17 cellular contexts compared by ENCODE assay signal in genomic region chr18:9835796-9836195, GRCh38. TPM values are rescaled to one million over a fixed set of nuclear protein-coding genes. Genes with fewer than 3 reads are reported as not detected.
DNase-seq lines count a peak whose midpoint lies in the region; ATAC-seq and TF ChIP-seq lines count a peak whose summit lies in the region.
"Had no signal": no experiment of that assay in that cellular context is flagged by ENCODE, and none has a peak within 500 bp of the region (broad histone marks: within the 10 kb centered on the region; RNA-seq: fewer than 3 reads in every experiment).

No MANE protein-coding gene starts in this region.

- TF ChIP-seq CTCF in PC-9 (conservative IDR thresholded peaks at IDR 0.05) (no peak), endodermal cell (conservative IDR thresholded peaks at IDR 0.05) (no peak), transverse colon (IDR thresholded peaks at IDR 0.05) (no peak)

- no peaks in the 10 kb centered on the region for H3K9me3 Mint-ChIP-seq in endodermal cell
- H3K9me3 Mint-ChIP-seq in T-cell, result no peaks in the 10 kb centered on the region
- H3K9me3 Mint-ChIP-seq: activated CD4-positive, alpha-beta memory T cell treated with anti-CD3 and anti-CD28 coated beads for 36 hours; dendritic cell treated with granulocyte-macrophage colony-stimulating factor and Interleukin-4, amounts not matched to agents 40 ng/mL and 50 ng/mL, for 4 days; HFFc6 had no signal

- in situ Hi-C loops in transverse colon (cut with MboI; ENCODE audit: low pct_ligation_motif_present in 1 of 4, low pct_unique_long_range_greater_than_20kb in 1 of 4, low sequenced_read_pairs in 3 of 4), result no loop called here

- H3K79me2 ChIP-seq in PC-9 (ENCODE audit: low read depth), result peaks cover 5% of the 10 kb centered on the region; the same call in 1 of the 2 replicates

- WGBS in endodermal cell (ENCODE audit: insufficient coverage in 1 of 2, insufficient read length in 1 of 2), 2 experiments, result 89% methylated on average over 10 of the region's 10 CpGs; no CpG with 5 or more reads in 1 of the 2 experiments
- WGBS in transverse colon (ENCODE audit: low coverage in 1 of 2), 2 donors, result 38 to 80% methylated on average over 4 to 10 of the region's 10 CpGs

- no peaks in the 10 kb centered on the region for H3K9me2 ChIP-seq in PC-9 (ENCODE audit: insufficient read depth)

- H3K27me3 ChIP-seq in PC-9 (ENCODE audit: insufficient read depth, low read depth) (no peaks in the 10 kb centered on the region), endodermal cell (ENCODE audit: control insufficient read depth, insufficient read depth, low read length, poor library complexity, severe bottlenecking) (no peaks in the 10 kb centered on the region), muscle layer of duodenum (ENCODE audit: low read depth, low read length) (no peaks in the 10 kb centered on the region), transverse colon (no peaks in the 10 kb centered on the region)
- H3K27me3 ChIP-seq: tibial nerve had no signal

- DNase-seq in PC-9 (no peak), endodermal cell (no peak), transverse colon (no peak), left colon (no peak), T-cell (no peak), DMS53 treated with DMSO at 0.1 percent for 48 hours (lab: John Stamatoyannopoulos, UW; ENCODE audit: unreplicated experiment) (no peak), HPDE6-E6E7 (ENCODE audit: extremely low spot score) (no peak)
- DNase-seq: activated CD4-positive, alpha-beta memory T cell treated with anti-CD3 and anti-CD28 coated beads for 36 hours; amniotic stem cell; HFFc6; MM.1S; SIG-M5; stimulated activated CD4-positive, alpha-beta T cell treated with anti-CD3 and anti-CD28 coated beads, Interleukin-1b, Interleukin-23, amount 100 ng/mL, for 48 hours had no signal

- TF ChIP-seq POLR2A in transverse colon (IDR thresholded peaks at IDR 0.05), result no peak

- H2AFZ ChIP-seq in PC-9, result no peak overlapping the region

- POLR2A ChIA-PET in PC-9 (lab: Charles Lee; ENCODE audit: unreplicated experiment), result interaction anchor here (0.7 to 1.0 kb wide), 2 partner anchors 80 to 691 kb away, joined by 3 to 16 read pairs; no protein-coding TSS in a partner anchor
- POLR2A ChIA-PET in T-cell (lab: Charles Lee), result no interaction called here

- CTCF ChIA-PET in PC-9 (lab: Charles Lee) (interaction anchor here (0.7 kb wide), 1 partner anchor 469 kb away, joined by 5 read pairs; no protein-coding TSS in a partner anchor), T-cell (lab: Charles Lee) (no interaction called here)

- H3K27ac ChIP-seq in PC-9 (peak overlapping the region; percentile 65), endodermal cell (ENCODE audit: low read depth, low read length) (no peak overlapping the region), muscle layer of duodenum (ENCODE audit: low read length) (peak overlapping the region; percentile 41), transverse colon (peak overlapping the region; percentile 13 to 45 (median 20))

- H3K9me3 ChIP-seq in PC-9 (ENCODE audit: insufficient read depth, low read depth) (no peaks in the 10 kb centered on the region), endodermal cell (ENCODE audit: control insufficient read depth, low read length) (no peaks in the 10 kb centered on the region), muscle layer of duodenum (ENCODE audit: control insufficient read depth in 1 of 2, low read length in 2 of 2) (no peaks in the 10 kb centered on the region), transverse colon (no peaks in the 10 kb centered on the region)
- H3K9me3 ChIP-seq: prostate gland, tibial nerve had no signal

- peaks cover 17% of the 10 kb centered on the region for H3F3A ChIP-seq in PC-9 (ENCODE audit: insufficient read depth, low read depth)

- intact Hi-C loops in PC-9 (cut with micrococcal nuclease; ENCODE audit: unreplicated experiment), result no loop called here
- intact Hi-C loops in transverse colon (cut with DNase I; ENCODE audit: low total_unique reads), result no loop called here
- intact Hi-C loops in left colon (cut with DNase I, micrococcal nuclease), result no loop called here

- H3K4me1 Mint-ChIP-seq in endodermal cell, result peaks cover 42% of the 10 kb centered on the region
- no peaks in the 10 kb centered on the region for H3K4me1 Mint-ChIP-seq in T-cell

- no peak for ATAC-seq in left colon
- ATAC-seq in T-cell (replicated peaks in 1 of 4), result no peak

- no peaks in the 10 kb centered on the region for H4K20me1 ChIP-seq in PC-9 (ENCODE audit: insufficient read depth)

- peaks cover 42% of the 10 kb centered on the region for H3K4me1 ChIP-seq in PC-9 (replicated peaks; ENCODE audit: insufficient read depth)
- H3K4me1 ChIP-seq in endodermal cell (ENCODE audit: control insufficient read depth, insufficient read depth, low read length), result peaks cover 10% of the 10 kb centered on the region
- H3K4me1 ChIP-seq in muscle layer of duodenum (ENCODE audit: control insufficient read depth in 1 of 2, insufficient read depth in 2 of 2, low read length in 2 of 2), result peaks cover 0 to 18% of the 10 kb centered on the region in 2 donors
- peaks cover 0 to 8% (median 6%) of the 10 kb centered on the region in 4 donors for H3K4me1 ChIP-seq in transverse colon
- H3K4me1 ChIP-seq: prostate gland had no signal

- H3K4me3 Mint-ChIP-seq in endodermal cell, result no peak overlapping the region
- H3K4me3 Mint-ChIP-seq in T-cell, result no peak overlapping the region
- H3K4me3 Mint-ChIP-seq: activated CD4-positive, alpha-beta memory T cell treated with anti-CD3 and anti-CD28 coated beads for 36 hours; dendritic cell treated with granulocyte-macrophage colony-stimulating factor and Interleukin-4, amounts not matched to agents 40 ng/mL and 50 ng/mL, for 4 days; HFFc6 had no signal

- TF ChIP-seq EP300 in transverse colon (IDR thresholded peaks at IDR 0.05; ENCODE audit: low read depth), result no peak

- H3K36me3 ChIP-seq in PC-9 (ENCODE audit: low read depth) (no peaks in the 10 kb centered on the region), endodermal cell (ENCODE audit: control insufficient read depth, insufficient read depth, low read length) (no peaks in the 10 kb centered on the region), muscle layer of duodenum (ENCODE audit: control insufficient read depth in 1 of 2, insufficient read depth in 2 of 2, low read length in 2 of 2) (peaks cover 6 to 8% of the 10 kb centered on the region in 2 donors), transverse colon (no peaks in the 10 kb centered on the region)
- H3K36me3 ChIP-seq: prostate gland had no signal

- H3K27me3 Mint-ChIP-seq in endodermal cell (ENCODE audit: insufficient read depth) (peaks cover 2% of the 10 kb centered on the region), T-cell (peaks cover 14 to 15% of the 10 kb centered on the region in 2 donors)
- H3K27me3 Mint-ChIP-seq: dendritic cell treated with granulocyte-macrophage colony-stimulating factor and Interleukin-4, amounts not matched to agents 40 ng/mL and 50 ng/mL, for 4 days had no signal

- H3K4me3 ChIP-seq in PC-9, result no peak overlapping the region
- H3K4me3 ChIP-seq in endodermal cell (ENCODE audit: low read length), result no peak overlapping the region
- H3K4me3 ChIP-seq in muscle layer of duodenum (ENCODE audit: low read depth in 1 of 2, low read length in 2 of 2), result no peak overlapping the region
- no peak overlapping the region for H3K4me3 ChIP-seq in transverse colon
- H3K4me3 ChIP-seq: prostate gland, tibial nerve had no signal

- no peak overlapping the region for H3K9ac ChIP-seq in endodermal cell (ENCODE audit: extremely low read depth, low read length, poor library complexity, severe bottlenecking)

- H3K4me2 ChIP-seq in PC-9, result peak overlapping the region; percentile 18; the same call in 1 of the 2 replicates

- no TSS peak for BruUV-seq in PC-9 (replicated peaks; lab: Mats Ljungman, UMichigan)

- H3K27ac Mint-ChIP-seq in endodermal cell, result peak overlapping the region; percentile 13
- H3K27ac Mint-ChIP-seq in T-cell, result no peak overlapping the region
- H3K27ac Mint-ChIP-seq: activated CD4-positive, alpha-beta memory T cell treated with anti-CD3 and anti-CD28 coated beads for 36 hours; dendritic cell treated with granulocyte-macrophage colony-stimulating factor and Interleukin-4, amounts not matched to agents 40 ng/mL and 50 ng/mL, for 4 days; HFFc6 had no signal

- H3K36me3 Mint-ChIP-seq in endodermal cell (ENCODE audit: low read depth) (no peaks in the 10 kb centered on the region), T-cell (no peaks in the 10 kb centered on the region)
- H3K36me3 Mint-ChIP-seq: activated CD4-positive, alpha-beta memory T cell treated with anti-CD3 and anti-CD28 coated beads for 36 hours had no signal

RNA-seq across cellular contexts. Expression of gene TXNDC2, which starts 50.0 kb away (rescaled TPM):
- total RNA-seq in PC-9 (2021) (0.11 TPM in 1 of 2 replicates, not detected in the other), endodermal cell (not detected), transverse colon (under 1 TPM in 1 of 4 donors, not detected in 3; 0.27 TPM), left colon (not detected), T-cell (not detected)
- 0.07 TPM for polyA plus RNA-seq in endodermal cell (2013, experiment 1 of 2)
- polyA plus RNA-seq in endodermal cell (2013, experiment 2 of 2), result not detected
- total RNA-seq: activated CD4-positive, alpha-beta memory T cell treated with anti-CD3 and anti-CD28 coated beads for 36 hours had no signal
